28 cellular contexts compared by ENCODE assay signal in the genomic region with DNA sequence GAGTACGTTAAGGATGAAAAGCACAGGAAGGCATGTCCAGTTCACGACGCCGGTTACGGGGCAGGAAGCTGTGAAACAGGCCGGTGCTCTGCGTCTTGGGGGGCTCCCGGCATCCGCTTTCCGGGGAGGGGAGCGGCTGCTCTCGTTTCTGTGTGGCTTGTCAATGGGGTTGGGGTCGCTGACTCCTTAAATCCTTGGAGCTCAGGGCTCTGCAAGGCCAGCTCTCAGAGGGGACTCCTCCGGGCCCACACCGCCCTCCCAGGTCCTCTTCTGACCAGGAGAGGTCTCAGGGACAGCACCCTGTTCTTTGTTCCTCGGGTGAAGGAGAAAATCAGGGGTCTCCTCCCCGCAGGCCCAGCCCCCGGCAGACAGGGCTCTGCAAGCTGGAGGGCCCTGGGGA.
"Had no signal": no experiment of that assay in that cellular context is flagged by ENCODE, and none has a peak within 500 bp of the region (broad histone marks: within the 10 kb centered on the region; RNA-seq: fewer than 3 reads in every experiment).

No MANE protein-coding gene starts in this region.

- H3K4me3 ChIP-seq: colonic mucosa, esophagus squamous epithelium, gastroesophageal sphincter had no signal

- H3K27ac ChIP-seq: brain microvascular endothelial cell, colonic mucosa, epithelial cell of prostate, esophagus squamous epithelium, gastroesophageal sphincter had no signal

- ATAC-seq: activated CD4-positive, alpha-beta T cell treated with anti-CD3 and anti-CD28 coated beads for 36 hours; activated CD8-positive, alpha-beta memory T cell treated with anti-CD3 and anti-CD28 coated beads, Interleukin-2, amount 10 ng/mL, durations not matched to agents 7 days and 5 days; activated CD8-positive, alpha-beta T cell treated with anti-CD3 and anti-CD28 coated beads, Interleukin-2, amount 10 ng/mL, durations not matched to agents 7 days and 5 days; gastroesophageal sphincter had no signal

- FAIRE-seq: astrocyte, bronchial epithelial cell, endometrium, endothelial cell of umbilical vein had no signal

- H3K9me3 ChIP-seq: colonic mucosa, esophagus squamous epithelium, gastroesophageal sphincter had no signal

- DNase-seq: activated CD4-positive, alpha-beta memory T cell treated with anti-CD3 and anti-CD28 coated beads for 36 hours; activated CD4-positive, alpha-beta T cell treated with anti-CD3 and anti-CD28 coated beads for 36 hours; activated CD4-positive, alpha-beta T cell treated with anti-CD3 and anti-CD28 coated beads, Interleukin-2, amount 10 ng/mL, durations not matched to agents 24 days and 14 days; activated CD4-positive, CD25-positive, alpha-beta regulatory T cell; activated CD4-positive, CD25-positive, alpha-beta regulatory T cell treated with anti-CD3 and anti-CD28 coated beads, Interleukin-2, amount 50 U/mL, for 72 hours; activated CD8-positive, alpha-beta memory T cell treated with anti-CD3 and anti-CD28 coated beads, Interleukin-2, amount 10 ng/mL, durations not matched to agents 7 days and 5 days; activated CD8-positive, alpha-beta memory T cell treated with anti-CD3 and anti-CD28 coated beads, Interleukin-2, amount 50 U/mL, for 4 hours; activated CD8-positive, alpha-beta T cell treated with anti-CD3 and anti-CD28 coated beads, Interleukin-2, amount 10 ng/mL, durations not matched to agents 7 days and 5 days; activated gamma-delta T cell; activated naive CD4-positive, alpha-beta T cell; activated naive CD4-positive, alpha-beta T cell treated with anti-CD3 and anti-CD28 coated beads, Interleukin-2, amount 50 U/mL, for 16 hours; activated T-cell treated with anti-CD3 and anti-CD28 coated beads, Interleukin-2, amount 50 U/mL, for 1 hour; activated T-cell treated with anti-CD3 and anti-CD28 coated beads, Interleukin-2, amount 50 U/mL, for 48 hours; amniotic stem cell; anterior cingulate cortex; brain microvascular endothelial cell; caudate nucleus; colonic mucosa; effector CD8-positive, alpha-beta T cell; esophagus squamous epithelium; foreskin melanocyte; T-helper 2 cell had no signal

- H3K4me1 ChIP-seq: colonic mucosa, esophagus squamous epithelium, gastroesophageal sphincter had no signal

- H3K36me3 ChIP-seq: brain microvascular endothelial cell, colonic mucosa, esophagus squamous epithelium, gastroesophageal sphincter had no signal

- H3K27me3 ChIP-seq: colonic mucosa had no signal
